ENCODE assay signal across 23 cellular contexts in genomic region chr2:239177325-239177724, GRCh38.
A peak's percentile ranks its signal among the peaks of the same experiment; 100 is the strongest.
DNase-seq lines count a peak whose midpoint lies in the region; ATAC-seq and TF ChIP-seq lines count a peak whose summit lies in the region.
"Had no signal": no experiment of that assay in that cellular context is flagged by ENCODE, and none has a peak within 500 bp of the region (broad histone marks: within the 10 kb centered on the region; RNA-seq: fewer than 3 reads in every experiment).

No MANE protein-coding gene starts in this region.

- no peak for TF ChIP-seq CTCF in heart right ventricle (IDR thresholded peaks at IDR 0.05)
- TF ChIP-seq CTCF in coronary artery (IDR thresholded peaks at IDR 0.05), result no peak

- WGBS in heart right ventricle, 2 donors, result 97 to 98% methylated on average over 11 of the region's 11 CpGs

- H3K27me3 ChIP-seq in heart right ventricle, result no peaks in the 10 kb centered on the region
- no peaks in the 10 kb centered on the region for H3K27me3 ChIP-seq in stomach smooth muscle (ENCODE audit: control insufficient read depth in 1 of 2, insufficient read depth in 2 of 2, low read length in 2 of 2)
- H3K27me3 ChIP-seq: BLaER1 had no signal

- H3K27ac ChIP-seq in heart right ventricle, result no peak overlapping the region
- no peak overlapping the region for H3K27ac ChIP-seq in coronary artery
- H3K27ac ChIP-seq in stomach smooth muscle (ENCODE audit: low read length), result peak overlapping the region; percentile 62
- H3K27ac ChIP-seq: BLaER1 had no signal

- intact Hi-C loops in cardiac septum (cut with DNase I) (no loop called here), heart right ventricle (cut with DNase I) (no loop called here)

- peaks cover 0 to 39% (median 16%) of the 10 kb centered on the region in 11 donors for H3K9me3 ChIP-seq in heart right ventricle
- peaks cover 0 to 3% of the 10 kb centered on the region in 2 donors for H3K9me3 ChIP-seq in stomach smooth muscle (ENCODE audit: control insufficient read depth in 2 of 2, low read length in 2 of 2)

- DNase-seq in cardiac septum (ENCODE audit: low spot score) (peak; percentile 10), heart right ventricle (no peak), coronary artery (ENCODE audit: low spot score) (peak; percentile 4), mesenteric fat pad (ENCODE audit: low spot score) (peak; percentile 68), ureter (ENCODE audit: low spot score) (no peak)
- no peak for DNase-seq in activated CD8-positive, alpha-beta memory T cell treated with anti-CD3 and anti-CD28 coated beads for 24 hours
- no peak for DNase-seq in activated CD8-positive, alpha-beta memory T cell treated with anti-CD3 and anti-CD28 coated beads, Interleukin-2, amount 50 U/mL, for 4 hours
- DNase-seq: CD4-positive, CD25-positive, alpha-beta regulatory T cell; DMS153; DND-41; NCI-H1092; NCI-H1417 treated with DMSO at 0.1 percent for 48 hours; NCI-H1694 treated with DMSO at 0.1 percent for 48 hours; NCI-H2081; NCI-H2171; NCI-H226; NCI-H510A; NCI-H69; SIG-M5 had no signal

- H3K36me3 ChIP-seq in heart right ventricle, result peaks cover 0 to 93% (median 18%) of the 10 kb centered on the region in 9 donors
- peaks cover 16 to 29% of the 10 kb centered on the region in 2 donors for H3K36me3 ChIP-seq in stomach smooth muscle (ENCODE audit: control insufficient read depth in 2 of 2, insufficient read depth in 2 of 2, low read length in 2 of 2)

- no peak overlapping the region for H3K9ac ChIP-seq in stomach smooth muscle (ENCODE audit: low read length in 2 of 2)
- H3K9ac ChIP-seq: BLaER1 had no signal

- no peak for ATAC-seq in heart right ventricle
- ATAC-seq: HCT116, Panc1 had no signal

- peaks cover 0 to 17% (median 0%) of the 10 kb centered on the region in 9 donors for H3K4me1 ChIP-seq in heart right ventricle
- H3K4me1 ChIP-seq in stomach smooth muscle (ENCODE audit: control insufficient read depth, insufficient read depth, low read length), result peaks cover 17% of the 10 kb centered on the region

- H3K4me3 ChIP-seq in heart right ventricle (no peak overlapping the region), coronary artery (no peak overlapping the region), stomach smooth muscle (ENCODE audit: low read length in 2 of 2) (no peak overlapping the region)

Comparison
In these comparisons a context has a peak if more than half of its experiments do, and no peak if none do; other contexts are left out.
1. DNase-seq: peak in cardiac septum (single experiment), coronary artery (single experiment) and mesenteric fat pad (single experiment); none in heart right ventricle (0 of 2), ureter (single experiment), activated CD8-positive, alpha-beta memory T cell treated with anti-CD3 and anti-CD28 coated beads for 24 hours (single experiment) and activated CD8-positive, alpha-beta memory T cell treated with anti-CD3 and anti-CD28 coated beads, Interleukin-2, amount 50 U/mL, for 4 hours (single experiment).